ENCODE assay signal across 21 cellular contexts in genomic region chr2:203873461-203873860, GRCh38. TPM values are rescaled to one million over a fixed set of nuclear protein-coding genes. Genes with fewer than 3 reads are reported as not detected.
DNase-seq lines count a peak whose midpoint lies in the region; ATAC-seq and TF ChIP-seq lines count a peak whose summit lies in the region.
"Had no signal": no experiment of that assay in that cellular context is flagged by ENCODE, and none has a peak within 500 bp of the region (broad histone marks: within the 10 kb centered on the region; RNA-seq: fewer than 3 reads in every experiment).

No MANE protein-coding gene starts in this region.

- peak; percentile 18 for ATAC-seq in stimulated activated naive CD8-positive, alpha-beta T cell treated with anti-CD3 and anti-CD28 coated beads, Interleukin-15, amount 100 ng/mL, for 72 hours
- ATAC-seq in stimulated activated naive CD8-positive, alpha-beta T cell treated with anti-CD3 and anti-CD28 coated beads, Interleukin-15, Interleukin-2, amounts not matched to agents 100 U/mL and 50 U/mL, for 24 hours = no peak
- ATAC-seq in activated CD8-positive, alpha-beta T cell treated with anti-CD3 and anti-CD28 coated beads, Interleukin-2, amount 10 ng/mL, durations not matched to agents 7 days and 5 days = no peak
- ATAC-seq in GM19324 (IDR thresholded peaks at IDR 0.05; ENCODE audit: low FRiP score, unreplicated experiment) = no peak

- H3K4me3 ChIP-seq in coronary artery = no peak overlapping the region
- H3K4me3 ChIP-seq: BLaER1 had no signal

- TF ChIP-seq CTCF in progenitor cell of endocrine pancreas (IDR thresholded peaks at IDR 0.05; ENCODE audit: unreplicated experiment) (no peak), coronary artery (IDR thresholded peaks at IDR 0.05) (no peak)

- POLR2A ChIA-PET in activated CD8-positive, alpha-beta T cell treated with anti-CD3 and anti-CD28 coated beads, Interleukin-2, amount 10 ng/mL, durations not matched to agents 7 days and 5 days (lab: Charles Lee) = interaction anchor here (0.5 to 3.4 kb wide), 10 partner anchors 13 to 133 kb away, joined by 3 to 14 read pairs (median 3); partner anchors contain the start of gene ICOS

- H3K4me3 Mint-ChIP-seq in activated CD4-positive, alpha-beta T cell treated with anti-CD3 and anti-CD28 coated beads, Interleukin-2, amount 10 ng/mL, durations not matched to agents 24 days and 14 days = peak overlapping the region; percentile 22
- H3K4me3 Mint-ChIP-seq in stimulated activated naive CD8-positive, alpha-beta T cell treated with anti-CD3 and anti-CD28 coated beads, Interleukin-15, amount 100 ng/mL, for 72 hours = peak overlapping the region; percentile 22 to 38
- no peak overlapping the region for H3K4me3 Mint-ChIP-seq in activated CD8-positive, alpha-beta T cell treated with anti-CD3 and anti-CD28 coated beads, Interleukin-2, amount 10 ng/mL, durations not matched to agents 7 days and 5 days
- H3K4me3 Mint-ChIP-seq in progenitor cell of endocrine pancreas (ENCODE audit: low read depth) = no peak overlapping the region
- H3K4me3 Mint-ChIP-seq: H9 had no signal

- peaks cover 13% of the 10 kb centered on the region for H3K9me3 Mint-ChIP-seq in activated CD4-positive, alpha-beta T cell treated with anti-CD3 and anti-CD28 coated beads, Interleukin-2, amount 10 ng/mL, durations not matched to agents 24 days and 14 days
- peaks cover 0 to 10% of the 10 kb centered on the region in 2 donors for H3K9me3 Mint-ChIP-seq in stimulated activated naive CD8-positive, alpha-beta T cell treated with anti-CD3 and anti-CD28 coated beads, Interleukin-15, amount 100 ng/mL, for 72 hours
- H3K9me3 Mint-ChIP-seq in activated CD8-positive, alpha-beta T cell treated with anti-CD3 and anti-CD28 coated beads, Interleukin-2, amount 10 ng/mL, durations not matched to agents 7 days and 5 days (ENCODE audit: insufficient read depth) = peaks cover 13% of the 10 kb centered on the region
- H3K9me3 Mint-ChIP-seq in progenitor cell of endocrine pancreas (ENCODE audit: low read depth) = no peaks in the 10 kb centered on the region
- H3K9me3 Mint-ChIP-seq: CD8-positive, alpha-beta memory T cell; H9 had no signal

- H3K27me3 Mint-ChIP-seq in activated CD4-positive, alpha-beta T cell treated with anti-CD3 and anti-CD28 coated beads, Interleukin-2, amount 10 ng/mL, durations not matched to agents 24 days and 14 days = no peaks in the 10 kb centered on the region
- no peaks in the 10 kb centered on the region for H3K27me3 Mint-ChIP-seq in stimulated activated naive CD8-positive, alpha-beta T cell treated with anti-CD3 and anti-CD28 coated beads, Interleukin-15, amount 100 ng/mL, for 72 hours
- H3K27me3 Mint-ChIP-seq in activated CD8-positive, alpha-beta T cell treated with anti-CD3 and anti-CD28 coated beads, Interleukin-2, amount 10 ng/mL, durations not matched to agents 7 days and 5 days (ENCODE audit: low read depth) = no peaks in the 10 kb centered on the region
- peaks cover 14% of the 10 kb centered on the region for H3K27me3 Mint-ChIP-seq in progenitor cell of endocrine pancreas

- peak; percentile 79 for DNase-seq in activated CD4-positive, alpha-beta T cell treated with anti-CD3 and anti-CD28 coated beads, Interleukin-2, amount 10 ng/mL, durations not matched to agents 24 days and 14 days
- DNase-seq in activated CD4-positive, alpha-beta T cell treated with anti-CD3 and anti-CD28 coated beads for 1 hour = no peak
- peak in 1 of 2 donors; percentile 49 for DNase-seq in stimulated activated naive CD8-positive, alpha-beta T cell treated with anti-CD3 and anti-CD28 coated beads, Interleukin-15, amount 100 ng/mL, for 72 hours
- no peak for DNase-seq in stimulated activated naive CD8-positive, alpha-beta T cell treated with anti-CD3 and anti-CD28 coated beads, Interleukin-15, Interleukin-2, amounts not matched to agents 100 U/mL and 50 U/mL, for 24 hours
- DNase-seq in activated CD8-positive, alpha-beta T cell treated with anti-CD3 and anti-CD28 coated beads, Interleukin-2, amount 10 ng/mL, durations not matched to agents 7 days and 5 days = peak; percentile 57
- DNase-seq in progenitor cell of endocrine pancreas (ENCODE audit: low spot score, unreplicated experiment) (no peak), coronary artery (ENCODE audit: low spot score) (no peak)
- DNase-seq: DMS79, H9, IMR-90, Kasumi-1, NCI-H1105, NCI-H1694, NCI-H226, NCI-H524 treated with DMSO at 0.1 percent for 48 hours, OCI-M1 had no signal

- intact Hi-C loops in activated CD4-positive, alpha-beta T cell treated with anti-CD3 and anti-CD28 coated beads, Interleukin-2, amount 10 ng/mL, durations not matched to agents 24 days and 14 days (cut with micrococcal nuclease) = no loop called here

- H3K36me3 Mint-ChIP-seq in activated CD4-positive, alpha-beta T cell treated with anti-CD3 and anti-CD28 coated beads, Interleukin-2, amount 10 ng/mL, durations not matched to agents 24 days and 14 days (ENCODE audit: low read depth) = peaks cover 73% of the 10 kb centered on the region
- H3K36me3 Mint-ChIP-seq in activated CD8-positive, alpha-beta T cell treated with anti-CD3 and anti-CD28 coated beads, Interleukin-2, amount 10 ng/mL, durations not matched to agents 7 days and 5 days (ENCODE audit: low read depth) = peaks cover 43% of the 10 kb centered on the region
- H3K36me3 Mint-ChIP-seq in progenitor cell of endocrine pancreas (ENCODE audit: insufficient read depth) = no peaks in the 10 kb centered on the region

- H3K27ac ChIP-seq in coronary artery = no peak overlapping the region
- H3K27ac ChIP-seq: BLaER1, RWPE1 had no signal

- peaks cover 54% of the 10 kb centered on the region for H3K4me1 Mint-ChIP-seq in activated CD4-positive, alpha-beta T cell treated with anti-CD3 and anti-CD28 coated beads, Interleukin-2, amount 10 ng/mL, durations not matched to agents 24 days and 14 days
- peaks cover 58% of the 10 kb centered on the region for H3K4me1 Mint-ChIP-seq in stimulated activated naive CD8-positive, alpha-beta T cell treated with anti-CD3 and anti-CD28 coated beads, Interleukin-15, amount 100 ng/mL, for 72 hours
- H3K4me1 Mint-ChIP-seq in activated CD8-positive, alpha-beta T cell treated with anti-CD3 and anti-CD28 coated beads, Interleukin-2, amount 10 ng/mL, durations not matched to agents 7 days and 5 days (ENCODE audit: low read depth) = peaks cover 85% of the 10 kb centered on the region
- H3K4me1 Mint-ChIP-seq in progenitor cell of endocrine pancreas (ENCODE audit: low read depth) = no peaks in the 10 kb centered on the region

- peak overlapping the region; percentile 57 for H3K27ac Mint-ChIP-seq in activated CD4-positive, alpha-beta T cell treated with anti-CD3 and anti-CD28 coated beads, Interleukin-2, amount 10 ng/mL, durations not matched to agents 24 days and 14 days
- H3K27ac Mint-ChIP-seq in stimulated activated naive CD8-positive, alpha-beta T cell treated with anti-CD3 and anti-CD28 coated beads, Interleukin-15, amount 100 ng/mL, for 72 hours = peak overlapping the region in 1 of 2 donors; percentile 92
- H3K27ac Mint-ChIP-seq in activated CD8-positive, alpha-beta T cell treated with anti-CD3 and anti-CD28 coated beads, Interleukin-2, amount 10 ng/mL, durations not matched to agents 7 days and 5 days = no peak overlapping the region
- H3K27ac Mint-ChIP-seq in progenitor cell of endocrine pancreas = no peak overlapping the region
- H3K27ac Mint-ChIP-seq: H9 had no signal

- CTCF ChIA-PET in activated CD8-positive, alpha-beta T cell treated with anti-CD3 and anti-CD28 coated beads, Interleukin-2, amount 10 ng/mL, durations not matched to agents 7 days and 5 days (lab: Charles Lee) = interaction anchor here (0.7 to 8.5 kb wide), 8 partner anchors 13 to 70 kb away, joined by 3 to 82 read pairs (median 12); no protein-coding TSS in a partner anchor

RNA-seq across cellular contexts. Expression of gene CTLA4, which starts 5.9 kb away (rescaled TPM):
- 104 TPM in 2 replicates for total RNA-seq in activated CD4-positive, alpha-beta T cell treated with anti-CD3 and anti-CD28 coated beads, Interleukin-2, amount 10 ng/mL, durations not matched to agents 24 days and 14 days
- total RNA-seq in activated CD8-positive, alpha-beta T cell treated with anti-CD3 and anti-CD28 coated beads, Interleukin-2, amount 10 ng/mL, durations not matched to agents 7 days and 5 days = 1 to 10 TPM; 3.8 to 4.7 TPM
- not detected in 2 replicates for total RNA-seq in progenitor cell of endocrine pancreas
- total RNA-seq: H9, HT-29, IMR-90 had no signal

Comparison
In these comparisons a context has a peak if more than half of its experiments do, and no peak if none do; other contexts are left out.
1. DNase-seq: peak in activated CD4-positive, alpha-beta T cell treated with anti-CD3 and anti-CD28 coated beads, Interleukin-2, amount 10 ng/mL, durations not matched to agents 24 days and 14 days (single experiment) and activated CD8-positive, alpha-beta T cell treated with anti-CD3 and anti-CD28 coated beads, Interleukin-2, amount 10 ng/mL, durations not matched to agents 7 days and 5 days (single experiment); none in activated CD4-positive, alpha-beta T cell treated with anti-CD3 and anti-CD28 coated beads for 1 hour (single experiment), stimulated activated naive CD8-positive, alpha-beta T cell treated with anti-CD3 and anti-CD28 coated beads, Interleukin-15, Interleukin-2, amounts not matched to agents 100 U/mL and 50 U/mL, for 24 hours (single experiment), progenitor cell of endocrine pancreas (single experiment) and coronary artery (single experiment).
2. H3K4me3 Mint-ChIP-seq: peak in activated CD4-positive, alpha-beta T cell treated with anti-CD3 and anti-CD28 coated beads, Interleukin-2, amount 10 ng/mL, durations not matched to agents 24 days and 14 days (single experiment) and stimulated activated naive CD8-positive, alpha-beta T cell treated with anti-CD3 and anti-CD28 coated beads, Interleukin-15, amount 100 ng/mL, for 72 hours (2 of 2); none in activated CD8-positive, alpha-beta T cell treated with anti-CD3 and anti-CD28 coated beads, Interleukin-2, amount 10 ng/mL, durations not matched to agents 7 days and 5 days (single experiment) and progenitor cell of endocrine pancreas (single experiment).
3. RNA of gene CTLA4, which starts 5.9 kb away (total RNA-seq): 104 TPM in activated CD4-positive, alpha-beta T cell treated with anti-CD3 and anti-CD28 coated beads, Interleukin-2, amount 10 ng/mL, durations not matched to agents 24 days and 14 days; 3.8 to 4.7 TPM in activated CD8-positive, alpha-beta T cell treated with anti-CD3 and anti-CD28 coated beads, Interleukin-2, amount 10 ng/mL, durations not matched to agents 7 days and 5 days and not detected in progenitor cell of endocrine pancreas; every median in the first group is over 10 times any median in the second.